2 cellular contexts compared by ENCODE assay signal in genomic region chr7:73704640-73705550, GRCh38.
TF ChIP-seq lines count a peak whose summit lies in the region.

No MANE protein-coding gene starts in this region.

TF ChIP-seq in HCT116, 20 proteins besides CTCF, POLR2A, EP300 and RAD21:
- TF ChIP-seq TCF7L2 (IDR thresholded peaks at IDR 0.05; ENCODE audit: borderline replicate concordance, extremely low read depth, insufficient read depth, insufficient read length), result no peak
- no peak for TF ChIP-seq EZH2 (IDR thresholded peaks at IDR 0.05)
- no peak for TF ChIP-seq POLR2AphosphoS5 (IDR thresholded peaks at IDR 0.05; ENCODE audit: low read depth, low read length)
- TF ChIP-seq MAX (IDR thresholded peaks at IDR 0.05), result no peak
- TF ChIP-seq EGR1 (IDR thresholded peaks at IDR 0.05; ENCODE audit: low read depth), result no peak
- TF ChIP-seq ZFX (IDR thresholded peaks at IDR 0.05), result no peak
- no peak for TF ChIP-seq CBX3 (IDR thresholded peaks at IDR 0.05; ENCODE audit: low read depth)
- no peak for TF ChIP-seq ELF1 (IDR thresholded peaks at IDR 0.05; ENCODE audit: borderline replicate concordance, low read depth)
- no peak for TF ChIP-seq JUND (IDR thresholded peaks at IDR 0.05)
- no peak for TF ChIP-seq ATF3 (IDR thresholded peaks at IDR 0.05)
- no peak for TF ChIP-seq EZH2phosphoT487 (IDR thresholded peaks at IDR 0.05; ENCODE audit: borderline replicate concordance)
- no peak for TF ChIP-seq CEBPB (IDR thresholded peaks at IDR 0.05; ENCODE audit: low read depth)
- no peak for TF ChIP-seq FOSL1 (IDR thresholded peaks at IDR 0.05; ENCODE audit: low read depth)
- TF ChIP-seq SIN3A (IDR thresholded peaks at IDR 0.05; ENCODE audit: low read depth), result no peak
- no peak for TF ChIP-seq YY1 (IDR thresholded peaks at IDR 0.05; ENCODE audit: extremely low read depth, insufficient replicate concordance, low read depth, low read length)
- no peak for TF ChIP-seq REST (IDR thresholded peaks at IDR 0.05; ENCODE audit: low read depth)
- no peak for TF ChIP-seq ZNF274 (IDR thresholded peaks at IDR 0.05; ENCODE audit: low read depth, low read length)
- TF ChIP-seq SP1 (IDR thresholded peaks at IDR 0.05; ENCODE audit: low read depth), result no peak
TF ChIP-seq in HCT116: peak in this region for 0.

TF ChIP-seq in SK-N-SH, 30 proteins besides CTCF, POLR2A, EP300 and RAD21:
- TF ChIP-seq ELF1 (IDR thresholded peaks at IDR 0.05), result no peak
- no peak for TF ChIP-seq MXI1 (IDR thresholded peaks at IDR 0.05; ENCODE audit: low read depth, low read length)
- peak; percentile 68 for TF ChIP-seq TCF12 (IDR thresholded peaks at IDR 0.05)
- peak; percentile 70 for TF ChIP-seq NFIC (IDR thresholded peaks at IDR 0.05; ENCODE audit: borderline replicate concordance)
- TF ChIP-seq PBX3 (IDR thresholded peaks at IDR 0.05), result peak; percentile 47; the same call in 1 of the 2 replicates
- 0 out of 2 replicates have a peak, but pooled peaks have one; percentile 4 for TF ChIP-seq JUND (IDR thresholded peaks at IDR 0.05)
- TF ChIP-seq FOSL2 (IDR thresholded peaks at IDR 0.05; ENCODE audit: borderline replicate concordance, low read depth), result peak; percentile 58; the same call in 1 of the 2 replicates
TF ChIP-seq in SK-N-SH: peak in this region for 5.
